In genomic region chr2:112661656-112662305, GRCh38 we compare ENCODE assay signal across 18 cellular contexts. TPM values are rescaled to one million over a fixed set of nuclear protein-coding genes. Genes with fewer than 3 reads are reported as not detected.
A peak's percentile ranks its signal among the peaks of the same experiment; 100 is the strongest.
DNase-seq lines count a peak whose midpoint lies in the region; ATAC-seq and TF ChIP-seq lines count a peak whose summit lies in the region.
"Had no signal": no experiment of that assay in that cellular context is flagged by ENCODE, and none has a peak within 500 bp of the region (broad histone marks: within the 10 kb centered on the region; RNA-seq: fewer than 3 reads in every experiment).

No MANE protein-coding gene starts in this region.

- H3K36me3 ChIP-seq in ACC112 (ENCODE audit: insufficient read depth, low read length) (peaks cover 63% of the 10 kb centered on the region), aorta (ENCODE audit: control insufficient read depth in 1 of 2, insufficient read depth in 2 of 2, low read length in 1 of 2) (peaks cover 9 to 14% of the 10 kb centered on the region in 2 donors)

- TF ChIP-seq CTCF in HFFc6 (IDR thresholded peaks at IDR 0.05): no peak

- H3K27ac Mint-ChIP-seq in HFFc6 (peak overlapping the region; percentile 56), T-cell (peak overlapping the region; percentile 55 to 73)
- H3K27ac Mint-ChIP-seq: IgD-negative memory B cell, nephron progenitor cell had no signal

- peaks cover 81% of the 10 kb centered on the region for H3K4me1 Mint-ChIP-seq in HFFc6 (ENCODE audit: low read depth)
- H3K4me1 Mint-ChIP-seq in T-cell: peaks cover 42 to 55% (median 48%) of the 10 kb centered on the region in 3 donors

- H3K4me3 ChIP-seq in ACC112 (ENCODE audit: low read depth, low read length) (no peak overlapping the region), aorta (ENCODE audit: low read length in 2 of 2) (no peak overlapping the region)
- H3K4me3 ChIP-seq: gastroesophageal sphincter, lung had no signal

- H3K9me3 ChIP-seq in aorta (ENCODE audit: control insufficient read depth, low read length): no peaks in the 10 kb centered on the region
- H3K9me3 ChIP-seq: gastroesophageal sphincter had no signal

- no peak overlapping the region for H2AFZ ChIP-seq in ACC112 (ENCODE audit: low read length, unreplicated experiment)

- H3K27me3 ChIP-seq in ACC112 (ENCODE audit: insufficient read depth, low read length) (no peaks in the 10 kb centered on the region), aorta (ENCODE audit: control insufficient read depth in 1 of 2, insufficient read depth in 2 of 2, low read length in 1 of 2) (no peaks in the 10 kb centered on the region)
- H3K27me3 ChIP-seq: brain microvascular endothelial cell, gastroesophageal sphincter had no signal

- ATAC-seq in T-cell (replicated peaks in 1 of 4): no peak
- no peak for ATAC-seq in aorta (ENCODE audit: low FRiP score)
- ATAC-seq: gastroesophageal sphincter, Panc1 had no signal

- H3K27ac ChIP-seq in ACC112 (ENCODE audit: low read depth, low read length) (peak overlapping the region; percentile 46), aorta (ENCODE audit: low read depth in 1 of 2, low read length in 2 of 2) (no peak overlapping the region)
- H3K27ac ChIP-seq: brain microvascular endothelial cell, gastroesophageal sphincter had no signal

- peaks cover 67% of the 10 kb centered on the region for H3K36me3 Mint-ChIP-seq in HFFc6 (ENCODE audit: low read depth)
- H3K36me3 Mint-ChIP-seq in T-cell: peaks cover 71% of the 10 kb centered on the region

- DNase-seq in HFFc6 (no peak), T-cell (no peak), fibroblast of peridontal ligament (ENCODE audit: extremely low read depth) (peak; percentile 20), foreskin melanocyte (no peak), cerebellar cortex (ENCODE audit: low spot score) (no peak), NCI-H69 (lab: John Stamatoyannopoulos, UW) (no peak), aorta (no peak)
- DNase-seq: activated CD8-positive, alpha-beta memory T cell treated with anti-CD3 and anti-CD28 coated beads for 24 hours; activated gamma-delta T cell; brain microvascular endothelial cell; NCI-H524; nephron progenitor cell; substantia nigra had no signal

- H3K4me3 Mint-ChIP-seq in HFFc6 (no peak overlapping the region), T-cell (no peak overlapping the region)
- H3K4me3 Mint-ChIP-seq: IgD-negative memory B cell, nephron progenitor cell had no signal

- peaks cover 26% of the 10 kb centered on the region for H3K79me2 ChIP-seq in ACC112 (ENCODE audit: control insufficient read depth, insufficient read depth, low read length, unreplicated experiment)

- POLR2A ChIA-PET in T-cell (lab: Charles Lee): interaction anchor here in 1 of 2 donors (0.5 to 1.1 kb wide), 2 partner anchors 24 to 242 kb away, joined by 3 read pairs; no protein-coding TSS in a partner anchor

- intact Hi-C loops in aorta (cut with DNase I): no loop called here

- H3K9me3 Mint-ChIP-seq in HFFc6 (no peaks in the 10 kb centered on the region), T-cell (no peaks in the 10 kb centered on the region)
- H3K9me3 Mint-ChIP-seq: IgD-negative memory B cell, nephron progenitor cell had no signal

- H3K27me3 Mint-ChIP-seq in HFFc6 (ENCODE audit: insufficient read depth): peaks cover 7% of the 10 kb centered on the region
- no peaks in the 10 kb centered on the region for H3K27me3 Mint-ChIP-seq in T-cell
- H3K27me3 Mint-ChIP-seq: IgD-negative memory B cell had no signal

- H3K4me1 ChIP-seq in ACC112 (ENCODE audit: control insufficient read depth, insufficient read depth, low read length, unreplicated experiment): peaks cover 41% of the 10 kb centered on the region
- no peaks in the 10 kb centered on the region for H3K4me1 ChIP-seq in aorta (ENCODE audit: control insufficient read depth in 1 of 2, insufficient read depth in 2 of 2, low read length in 2 of 2)
- H3K4me1 ChIP-seq: gastroesophageal sphincter had no signal

- CTCF ChIA-PET in T-cell (lab: Charles Lee): no interaction called here

- WGBS in aorta, 2 donors: 93 to 95% methylated on average over 8 of the region's 8 CpGs

RNA-seq across cellular contexts. Expression of gene SLC20A1, which starts 16.0 kb away (rescaled TPM):
- 100 to 1,000 TPM; 147 to 225 (median 195) TPM for total RNA-seq in HFFc6 (2021; fragmentation: NEBNext Ultra II Directional; extraction: Animal tissue kit (Norgen Biotek cat#: 25700))
- total RNA-seq in T-cell: 100 to 1,000 TPM in 2 of 5 donors, 10 to 100 TPM in 3; 65.8 to 135 (median 83.0) TPM
- total RNA-seq in aorta: 10 to 100 TPM; 51.9 to 82.6 TPM
- polyA plus RNA-seq in aorta: 10 to 100 TPM in 1 of 2 donors, 1 to 10 TPM in 1; 7.0 to 19.6 TPM

RNA-seq across cellular contexts. Expression of gene NT5DC4, which starts 59.0 kb away (rescaled TPM):
- not detected for total RNA-seq in HFFc6 (2021; fragmentation: NEBNext Ultra II Directional; extraction: Animal tissue kit (Norgen Biotek cat#: 25700))
- total RNA-seq in T-cell (not detected), aorta (under 1 TPM in 1 of 2 donors, not detected in 1; 0.23 TPM)
- polyA plus RNA-seq in aorta: not detected
- polyA plus RNA-seq: IgD-negative memory B cell had no signal
